ENCODE assay signal across 1 cellular context in the genomic region with DNA sequence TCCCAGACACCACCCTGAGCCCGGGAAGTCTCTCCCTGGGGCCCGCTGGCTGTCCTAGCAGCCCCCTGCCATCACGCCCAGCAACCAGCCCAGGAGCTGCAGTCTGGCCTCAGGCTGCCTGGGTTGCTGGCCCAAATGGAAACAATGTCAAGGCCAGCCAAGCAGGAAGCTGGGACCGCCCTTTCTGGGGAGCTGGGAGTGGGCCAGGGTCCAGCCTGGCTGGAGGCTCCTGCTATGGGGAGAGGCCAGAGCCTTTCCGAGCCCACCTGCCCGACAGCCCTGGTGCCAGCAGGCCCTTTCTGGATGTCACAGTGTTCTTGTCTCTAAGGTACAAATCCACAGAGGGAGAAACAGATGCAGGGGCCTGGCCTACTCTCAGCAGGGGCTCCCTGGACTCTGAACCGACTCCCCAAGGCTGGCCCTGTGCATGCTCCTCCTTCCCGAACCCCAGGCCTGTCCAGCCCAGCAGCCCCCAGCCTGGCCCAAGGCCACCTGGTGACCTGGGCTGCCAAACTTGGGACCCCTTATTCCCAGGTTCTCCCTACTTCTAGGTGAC.
TF ChIP-seq lines count a peak whose summit lies in the region.

No MANE protein-coding gene starts in this region.

TF ChIP-seq in HepG2, 621 proteins besides CTCF, POLR2A, EP300 and RAD21 (continues in another document):
- peak; percentile 54; the same call in 1 of the 2 replicates for TF ChIP-seq ZNF788 (CRISPR knock-in tag; IDR thresholded peaks at IDR 0.05; ENCODE audit: borderline replicate concordance)
- no peak for TF ChIP-seq ZNF713 (CRISPR knock-in tag; IDR thresholded peaks at IDR 0.05)
- TF ChIP-seq, protein P1, sequence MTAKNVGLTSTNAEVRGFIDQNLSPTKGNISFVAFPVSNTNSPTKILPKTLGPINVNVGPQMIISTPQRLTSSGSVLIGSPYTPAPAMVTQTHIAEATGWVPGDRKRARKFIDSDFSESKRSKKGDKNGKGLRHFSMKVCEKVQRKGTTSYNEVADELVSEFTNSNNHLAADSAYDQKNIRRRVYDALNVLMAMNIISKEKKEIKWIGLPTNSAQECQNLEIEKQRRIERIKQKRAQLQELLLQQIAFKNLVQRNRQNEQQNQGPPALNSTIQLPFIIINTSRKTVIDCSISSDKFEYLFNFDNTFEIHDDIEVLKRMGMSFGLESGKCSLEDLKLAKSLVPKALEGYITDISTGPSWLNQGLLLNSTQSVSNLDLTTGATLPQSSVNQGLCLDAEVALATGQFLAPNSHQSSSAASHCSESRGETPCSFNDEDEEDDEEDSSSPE (CRISPR knock-in tag; IDR thresholded peaks at IDR 0.05), result no peak
- TF ChIP-seq, protein P2, sequence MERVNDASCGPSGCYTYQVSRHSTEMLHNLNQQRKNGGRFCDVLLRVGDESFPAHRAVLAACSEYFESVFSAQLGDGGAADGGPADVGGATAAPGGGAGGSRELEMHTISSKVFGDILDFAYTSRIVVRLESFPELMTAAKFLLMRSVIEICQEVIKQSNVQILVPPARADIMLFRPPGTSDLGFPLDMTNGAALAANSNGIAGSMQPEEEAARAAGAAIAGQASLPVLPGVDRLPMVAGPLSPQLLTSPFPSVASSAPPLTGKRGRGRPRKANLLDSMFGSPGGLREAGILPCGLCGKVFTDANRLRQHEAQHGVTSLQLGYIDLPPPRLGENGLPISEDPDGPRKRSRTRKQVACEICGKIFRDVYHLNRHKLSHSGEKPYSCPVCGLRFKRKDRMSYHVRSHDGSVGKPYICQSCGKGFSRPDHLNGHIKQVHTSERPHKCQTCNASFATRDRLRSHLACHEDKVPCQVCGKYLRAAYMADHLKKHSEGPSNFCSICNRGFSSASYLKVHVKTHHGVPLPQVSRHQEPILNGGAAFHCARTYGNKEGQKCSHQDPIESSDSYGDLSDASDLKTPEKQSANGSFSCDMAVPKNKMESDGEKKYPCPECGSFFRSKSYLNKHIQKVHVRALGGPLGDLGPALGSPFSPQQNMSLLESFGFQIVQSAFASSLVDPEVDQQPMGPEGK (CRISPR knock-in tag; IDR thresholded peaks at IDR 0.05), result no peak
- TF ChIP-seq ZNF292 (CRISPR knock-in tag; IDR thresholded peaks at IDR 0.05; ENCODE audit: borderline replicate concordance, low read depth), result no peak
- TF ChIP-seq, protein P3, sequence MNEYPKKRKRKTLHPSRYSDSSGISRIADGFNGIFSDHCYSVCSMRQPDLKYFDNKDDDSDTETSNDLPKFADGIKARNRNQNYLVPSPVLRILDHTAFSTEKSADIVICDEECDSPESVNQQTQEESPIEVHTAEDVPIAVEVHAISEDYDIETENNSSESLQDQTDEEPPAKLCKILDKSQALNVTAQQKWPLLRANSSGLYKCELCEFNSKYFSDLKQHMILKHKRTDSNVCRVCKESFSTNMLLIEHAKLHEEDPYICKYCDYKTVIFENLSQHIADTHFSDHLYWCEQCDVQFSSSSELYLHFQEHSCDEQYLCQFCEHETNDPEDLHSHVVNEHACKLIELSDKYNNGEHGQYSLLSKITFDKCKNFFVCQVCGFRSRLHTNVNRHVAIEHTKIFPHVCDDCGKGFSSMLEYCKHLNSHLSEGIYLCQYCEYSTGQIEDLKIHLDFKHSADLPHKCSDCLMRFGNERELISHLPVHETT (CRISPR knock-in tag; conservative IDR thresholded peaks at IDR 0.05), result no peak
- no peak for TF ChIP-seq ZNF496 (CRISPR knock-in tag; IDR thresholded peaks at IDR 0.05; ENCODE audit: insufficient replicate concordance)
- TF ChIP-seq NFE2L2 (IDR thresholded peaks at IDR 0.05; ENCODE audit: low read length), result no peak
- TF ChIP-seq FIP1L1 (IDR thresholded peaks at IDR 0.05; ENCODE audit: borderline replicate concordance, insufficient read depth, low read depth, low read length), result no peak
- TF ChIP-seq XBP1 (CRISPR knock-in tag; IDR thresholded peaks at IDR 0.05), result no peak
- TF ChIP-seq ZNF768 (CRISPR knock-in tag; IDR thresholded peaks at IDR 0.05), result no peak
- TF ChIP-seq RARG (CRISPR knock-in tag; IDR thresholded peaks at IDR 0.05; ENCODE audit: low read depth), result no peak
- TF ChIP-seq ZNF7 (CRISPR knock-in tag; IDR thresholded peaks at IDR 0.05), result no peak
- TF ChIP-seq, protein P4, sequence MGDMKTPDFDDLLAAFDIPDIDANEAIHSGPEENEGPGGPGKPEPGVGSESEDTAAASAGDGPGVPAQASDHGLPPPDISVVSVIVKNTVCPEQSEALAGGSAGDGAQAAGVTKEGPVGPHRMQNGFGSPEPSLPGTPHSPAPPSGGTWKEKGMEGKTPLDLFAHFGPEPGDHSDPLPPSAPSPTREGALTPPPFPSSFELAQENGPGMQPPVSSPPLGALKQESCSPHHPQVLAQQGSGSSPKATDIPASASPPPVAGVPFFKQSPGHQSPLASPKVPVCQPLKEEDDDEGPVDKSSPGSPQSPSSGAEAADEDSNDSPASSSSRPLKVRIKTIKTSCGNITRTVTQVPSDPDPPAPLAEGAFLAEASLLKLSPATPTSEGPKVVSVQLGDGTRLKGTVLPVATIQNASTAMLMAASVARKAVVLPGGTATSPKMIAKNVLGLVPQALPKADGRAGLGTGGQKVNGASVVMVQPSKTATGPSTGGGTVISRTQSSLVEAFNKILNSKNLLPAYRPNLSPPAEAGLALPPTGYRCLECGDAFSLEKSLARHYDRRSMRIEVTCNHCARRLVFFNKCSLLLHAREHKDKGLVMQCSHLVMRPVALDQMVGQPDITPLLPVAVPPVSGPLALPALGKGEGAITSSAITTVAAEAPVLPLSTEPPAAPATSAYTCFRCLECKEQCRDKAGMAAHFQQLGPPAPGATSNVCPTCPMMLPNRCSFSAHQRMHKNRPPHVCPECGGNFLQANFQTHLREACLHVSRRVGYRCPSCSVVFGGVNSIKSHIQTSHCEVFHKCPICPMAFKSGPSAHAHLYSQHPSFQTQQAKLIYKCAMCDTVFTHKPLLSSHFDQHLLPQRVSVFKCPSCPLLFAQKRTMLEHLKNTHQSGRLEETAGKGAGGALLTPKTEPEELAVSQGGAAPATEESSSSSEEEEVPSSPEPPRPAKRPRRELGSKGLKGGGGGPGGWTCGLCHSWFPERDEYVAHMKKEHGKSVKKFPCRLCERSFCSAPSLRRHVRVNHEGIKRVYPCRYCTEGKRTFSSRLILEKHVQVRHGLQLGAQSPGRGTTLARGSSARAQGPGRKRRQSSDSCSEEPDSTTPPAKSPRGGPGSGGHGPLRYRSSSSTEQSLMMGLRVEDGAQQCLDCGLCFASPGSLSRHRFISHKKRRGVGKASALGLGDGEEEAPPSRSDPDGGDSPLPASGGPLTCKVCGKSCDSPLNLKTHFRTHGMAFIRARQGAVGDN (CRISPR knock-in tag; IDR thresholded peaks at IDR 0.05), result peak; percentile 46
- TF ChIP-seq MYNN (CRISPR knock-in tag; IDR thresholded peaks at IDR 0.05; ENCODE audit: low read depth), result no peak
- TF ChIP-seq, protein P5, sequence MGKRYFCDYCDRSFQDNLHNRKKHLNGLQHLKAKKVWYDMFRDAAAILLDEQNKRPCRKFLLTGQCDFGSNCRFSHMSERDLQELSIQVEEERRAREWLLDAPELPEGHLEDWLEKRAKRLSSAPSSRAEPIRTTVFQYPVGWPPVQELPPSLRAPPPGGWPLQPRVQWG (CRISPR knock-in tag; IDR thresholded peaks at IDR 0.05; ENCODE audit: borderline replicate concordance, low read depth), result no peak
- TF ChIP-seq, protein P6, sequence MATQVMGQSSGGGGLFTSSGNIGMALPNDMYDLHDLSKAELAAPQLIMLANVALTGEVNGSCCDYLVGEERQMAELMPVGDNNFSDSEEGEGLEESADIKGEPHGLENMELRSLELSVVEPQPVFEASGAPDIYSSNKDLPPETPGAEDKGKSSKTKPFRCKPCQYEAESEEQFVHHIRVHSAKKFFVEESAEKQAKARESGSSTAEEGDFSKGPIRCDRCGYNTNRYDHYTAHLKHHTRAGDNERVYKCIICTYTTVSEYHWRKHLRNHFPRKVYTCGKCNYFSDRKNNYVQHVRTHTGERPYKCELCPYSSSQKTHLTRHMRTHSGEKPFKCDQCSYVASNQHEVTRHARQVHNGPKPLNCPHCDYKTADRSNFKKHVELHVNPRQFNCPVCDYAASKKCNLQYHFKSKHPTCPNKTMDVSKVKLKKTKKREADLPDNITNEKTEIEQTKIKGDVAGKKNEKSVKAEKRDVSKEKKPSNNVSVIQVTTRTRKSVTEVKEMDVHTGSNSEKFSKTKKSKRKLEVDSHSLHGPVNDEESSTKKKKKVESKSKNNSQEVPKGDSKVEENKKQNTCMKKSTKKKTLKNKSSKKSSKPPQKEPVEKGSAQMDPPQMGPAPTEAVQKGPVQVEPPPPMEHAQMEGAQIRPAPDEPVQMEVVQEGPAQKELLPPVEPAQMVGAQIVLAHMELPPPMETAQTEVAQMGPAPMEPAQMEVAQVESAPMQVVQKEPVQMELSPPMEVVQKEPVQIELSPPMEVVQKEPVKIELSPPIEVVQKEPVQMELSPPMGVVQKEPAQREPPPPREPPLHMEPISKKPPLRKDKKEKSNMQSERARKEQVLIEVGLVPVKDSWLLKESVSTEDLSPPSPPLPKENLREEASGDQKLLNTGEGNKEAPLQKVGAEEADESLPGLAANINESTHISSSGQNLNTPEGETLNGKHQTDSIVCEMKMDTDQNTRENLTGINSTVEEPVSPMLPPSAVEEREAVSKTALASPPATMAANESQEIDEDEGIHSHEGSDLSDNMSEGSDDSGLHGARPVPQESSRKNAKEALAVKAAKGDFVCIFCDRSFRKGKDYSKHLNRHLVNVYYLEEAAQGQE (IDR thresholded peaks at IDR 0.05; ENCODE audit: borderline replicate concordance in 1 of 2, low read depth in 1 of 2, low read length in 2 of 2), result no peak
- TF ChIP-seq ZNF180 (CRISPR knock-in tag; IDR thresholded peaks at IDR 0.05; ENCODE audit: borderline replicate concordance, low read depth), result no peak
- no peak for TF ChIP-seq ZNF160 (CRISPR knock-in tag; IDR thresholded peaks at IDR 0.05)
- TF ChIP-seq HES4 (CRISPR knock-in tag; IDR thresholded peaks at IDR 0.05; ENCODE audit: borderline replicate concordance), result no peak
- TF ChIP-seq CEBPB (IDR thresholded peaks at IDR 0.05; ENCODE audit: borderline replicate concordance, low read depth, low read length), result no peak
- TF ChIP-seq, protein P7, sequence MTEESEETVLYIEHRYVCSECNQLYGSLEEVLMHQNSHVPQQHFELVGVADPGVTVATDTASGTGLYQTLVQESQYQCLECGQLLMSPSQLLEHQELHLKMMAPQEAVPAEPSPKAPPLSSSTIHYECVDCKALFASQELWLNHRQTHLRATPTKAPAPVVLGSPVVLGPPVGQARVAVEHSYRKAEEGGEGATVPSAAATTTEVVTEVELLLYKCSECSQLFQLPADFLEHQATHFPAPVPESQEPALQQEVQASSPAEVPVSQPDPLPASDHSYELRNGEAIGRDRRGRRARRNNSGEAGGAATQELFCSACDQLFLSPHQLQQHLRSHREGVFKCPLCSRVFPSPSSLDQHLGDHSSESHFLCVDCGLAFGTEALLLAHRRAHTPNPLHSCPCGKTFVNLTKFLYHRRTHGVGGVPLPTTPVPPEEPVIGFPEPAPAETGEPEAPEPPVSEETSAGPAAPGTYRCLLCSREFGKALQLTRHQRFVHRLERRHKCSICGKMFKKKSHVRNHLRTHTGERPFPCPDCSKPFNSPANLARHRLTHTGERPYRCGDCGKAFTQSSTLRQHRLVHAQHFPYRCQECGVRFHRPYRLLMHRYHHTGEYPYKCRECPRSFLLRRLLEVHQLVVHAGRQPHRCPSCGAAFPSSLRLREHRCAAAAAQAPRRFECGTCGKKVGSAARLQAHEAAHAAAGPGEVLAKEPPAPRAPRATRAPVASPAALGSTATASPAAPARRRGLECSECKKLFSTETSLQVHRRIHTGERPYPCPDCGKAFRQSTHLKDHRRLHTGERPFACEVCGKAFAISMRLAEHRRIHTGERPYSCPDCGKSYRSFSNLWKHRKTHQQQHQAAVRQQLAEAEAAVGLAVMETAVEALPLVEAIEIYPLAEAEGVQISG (CRISPR knock-in tag; IDR thresholded peaks at IDR 0.05), result no peak
- no peak for TF ChIP-seq SRF (IDR thresholded peaks at IDR 0.05; ENCODE audit: low read depth, low read length)
- no peak for TF ChIP-seq ZNF121 (CRISPR knock-in tag; IDR thresholded peaks at IDR 0.05)
- TF ChIP-seq ZNF703 (CRISPR knock-in tag; IDR thresholded peaks at IDR 0.05; ENCODE audit: borderline replicate concordance), result no peak
- TF ChIP-seq GATAD1 (CRISPR knock-in tag; IDR thresholded peaks at IDR 0.05), result no peak
- no peak for TF ChIP-seq ZNF20 (CRISPR knock-in tag; IDR thresholded peaks at IDR 0.05)
- TF ChIP-seq TCF7 (IDR thresholded peaks at IDR 0.05; ENCODE audit: low read depth), result no peak
- 0 out of 2 replicates have a peak, but pooled peaks have one; percentile 41 for TF ChIP-seq ZNF558 (CRISPR knock-in tag; IDR thresholded peaks at IDR 0.05; ENCODE audit: borderline replicate concordance)
- TF ChIP-seq RXRA (CRISPR knock-in tag; IDR thresholded peaks at IDR 0.05), result 0 out of 2 replicates have a peak, but pooled peaks have one; percentile 21
- no peak for TF ChIP-seq ZNF205 (CRISPR knock-in tag; IDR thresholded peaks at IDR 0.05)
- peak; percentile 22; the same call in 1 of the 2 replicates for TF ChIP-seq ZFY (CRISPR knock-in tag; IDR thresholded peaks at IDR 0.05)
- TF ChIP-seq, protein P8, sequence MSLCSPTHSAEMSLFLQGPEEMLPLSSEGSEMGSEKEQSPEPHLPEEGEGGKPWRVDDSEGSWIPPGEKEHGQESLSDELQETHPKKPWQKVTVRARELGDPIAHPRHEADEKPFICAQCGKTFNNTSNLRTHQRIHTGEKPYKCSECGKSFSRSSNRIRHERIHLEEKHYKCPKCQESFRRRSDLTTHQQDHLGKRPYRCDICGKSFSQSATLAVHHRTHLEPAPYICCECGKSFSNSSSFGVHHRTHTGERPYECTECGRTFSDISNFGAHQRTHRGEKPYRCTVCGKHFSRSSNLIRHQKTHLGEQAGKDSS (CRISPR knock-in tag; IDR thresholded peaks at IDR 0.05; ENCODE audit: borderline replicate concordance, low read depth), result no peak
- TF ChIP-seq, protein P9, sequence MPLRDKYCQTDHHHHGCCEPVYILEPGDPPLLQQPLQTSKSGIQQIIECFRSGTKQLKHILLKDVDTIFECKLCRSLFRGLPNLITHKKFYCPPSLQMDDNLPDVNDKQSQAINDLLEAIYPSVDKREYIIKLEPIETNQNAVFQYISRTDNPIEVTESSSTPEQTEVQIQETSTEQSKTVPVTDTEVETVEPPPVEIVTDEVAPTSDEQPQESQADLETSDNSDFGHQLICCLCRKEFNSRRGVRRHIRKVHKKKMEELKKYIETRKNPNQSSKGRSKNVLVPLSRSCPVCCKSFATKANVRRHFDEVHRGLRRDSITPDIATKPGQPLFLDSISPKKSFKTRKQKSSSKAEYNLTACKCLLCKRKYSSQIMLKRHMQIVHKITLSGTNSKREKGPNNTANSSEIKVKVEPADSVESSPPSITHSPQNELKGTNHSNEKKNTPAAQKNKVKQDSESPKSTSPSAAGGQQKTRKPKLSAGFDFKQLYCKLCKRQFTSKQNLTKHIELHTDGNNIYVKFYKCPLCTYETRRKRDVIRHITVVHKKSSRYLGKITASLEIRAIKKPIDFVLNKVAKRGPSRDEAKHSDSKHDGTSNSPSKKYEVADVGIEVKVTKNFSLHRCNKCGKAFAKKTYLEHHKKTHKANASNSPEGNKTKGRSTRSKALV (CRISPR knock-in tag; IDR thresholded peaks at IDR 0.05), result no peak
- no peak for TF ChIP-seq HOXA7 (CRISPR knock-in tag; IDR thresholded peaks at IDR 0.05)
- TF ChIP-seq, protein P10, sequence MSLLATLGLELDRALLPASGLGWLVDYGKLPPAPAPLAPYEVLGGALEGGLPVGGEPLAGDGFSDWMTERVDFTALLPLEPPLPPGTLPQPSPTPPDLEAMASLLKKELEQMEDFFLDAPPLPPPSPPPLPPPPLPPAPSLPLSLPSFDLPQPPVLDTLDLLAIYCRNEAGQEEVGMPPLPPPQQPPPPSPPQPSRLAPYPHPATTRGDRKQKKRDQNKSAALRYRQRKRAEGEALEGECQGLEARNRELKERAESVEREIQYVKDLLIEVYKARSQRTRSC (CRISPR knock-in tag; IDR thresholded peaks at IDR 0.05; ENCODE audit: low read depth), result no peak
